8 cellular contexts compared by ENCODE assay signal in the genomic region with DNA sequence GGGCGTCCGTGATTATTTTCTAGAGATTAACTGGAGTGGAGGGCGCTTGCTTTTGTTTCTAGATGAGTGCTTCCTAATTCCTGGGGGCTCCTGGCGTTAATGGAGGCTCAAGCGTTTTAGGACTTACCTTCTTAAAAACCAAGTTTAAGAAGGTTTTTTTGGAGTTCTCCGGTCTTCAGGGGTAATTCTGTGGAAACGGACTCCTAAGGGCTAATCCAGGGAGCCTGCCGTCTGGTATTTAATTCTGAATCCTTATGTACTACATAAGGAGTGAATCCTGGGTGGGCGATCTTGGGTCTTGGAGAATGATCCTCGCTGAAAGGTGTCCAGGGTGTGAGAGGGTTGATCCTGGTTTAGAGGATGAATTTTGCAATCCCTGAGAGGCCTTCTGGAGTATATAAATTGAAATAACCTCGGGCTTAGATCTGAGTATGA. TPM values are rescaled to one million over a fixed set of nuclear protein-coding genes. Genes with fewer than 3 reads are reported as not detected.
A peak's percentile ranks its signal among the peaks of the same experiment; 100 is the strongest.
DNase-seq lines count a peak whose midpoint lies in the region; TF ChIP-seq lines count a peak whose summit lies in the region.

No MANE protein-coding gene starts in this region.

- H3K27ac ChIP-seq in RWPE1 = peak overlapping the region; percentile 96
- peak overlapping the region; percentile 94 to 97 for H3K27ac ChIP-seq in esophagus (ENCODE audit: low read depth in 2 of 2, low read length in 1 of 2)
- H3K27ac ChIP-seq in trophoblast cell (ENCODE audit: low read depth, low read length) = peak overlapping the region; percentile 74

- peak overlapping the region; percentile 85 for H3K14ac ChIP-seq in trophoblast cell (ENCODE audit: low read length)

- peak overlapping the region; percentile 86 for H2BK5ac ChIP-seq in trophoblast cell (ENCODE audit: low read depth, low read length, poor library complexity)

- intact Hi-C loops in Calu3 (cut with micrococcal nuclease; ENCODE audit: unreplicated experiment) = no loop called here

- BruUV-seq in Calu3 (replicated peaks; lab: Mats Ljungman, UMichigan) = TSS peak; percentile 50

- H3K4me2 ChIP-seq in trophoblast cell (ENCODE audit: low read length) = peak overlapping the region; percentile 94

- H3K27ac Mint-ChIP-seq in Calu3 (ENCODE audit: unreplicated experiment) = peak overlapping the region; percentile 92

- H3K9ac ChIP-seq in trophoblast cell (ENCODE audit: low read length) = peak overlapping the region; percentile 98

- H3K9me3 Mint-ChIP-seq in Calu3 (ENCODE audit: low read depth, unreplicated experiment) = no peaks in the 10 kb centered on the region

- TF ChIP-seq CTCF in Calu3 (IDR thresholded peaks at IDR 0.05; ENCODE audit: unreplicated experiment) = no peak
- no peak for TF ChIP-seq CTCF in RWPE1 (conservative IDR thresholded peaks at IDR 0.05; ENCODE audit: low read depth)

- H3K79me1 ChIP-seq in trophoblast cell (ENCODE audit: low read length) = peaks cover 9% of the 10 kb centered on the region

- peaks cover 14 to 36% of the 10 kb centered on the region in 2 donors for H3K36me3 ChIP-seq in esophagus (ENCODE audit: control insufficient read depth in 2 of 2, insufficient read depth in 2 of 2, low read length in 1 of 2)
- peaks cover 35 to 46% of the 10 kb centered on the region in 2 experiments for H3K36me3 ChIP-seq in trophoblast cell (ENCODE audit: control insufficient read depth in 1 of 2, insufficient read depth in 2 of 2, low read length in 2 of 2)

- peak overlapping the region; percentile 92 for H4K8ac ChIP-seq in trophoblast cell (ENCODE audit: low read depth, low read length)

- H2AFZ ChIP-seq in trophoblast cell (ENCODE audit: insufficient read depth, low read length, poor library complexity) = no peak overlapping the region

- H3K27me3 Mint-ChIP-seq in Calu3 (ENCODE audit: unreplicated experiment) = no peaks in the 10 kb centered on the region

- 0% methylated on average over 11 of the region's 11 CpGs for WGBS in esophagus, 2 donors
- no CpG with 5 or more reads among the region's 11 CpGs for WGBS in trophoblast cell (ENCODE audit: extremely low coverage, insufficient coverage, insufficient read length)

- peak overlapping the region; percentile 70 to 97 for H3K4me3 ChIP-seq in esophagus (ENCODE audit: low read depth in 1 of 2, low read length in 2 of 2)
- H3K4me3 ChIP-seq in trophoblast cell (ENCODE audit: low read depth, low read length) = peak overlapping the region; percentile 81

- H3K36me3 Mint-ChIP-seq in Calu3 (ENCODE audit: insufficient read depth, unreplicated experiment) = peaks cover 96% of the 10 kb centered on the region

- no peaks in the 10 kb centered on the region for H3K27me3 ChIP-seq in esophagus (ENCODE audit: control insufficient read depth in 1 of 2, insufficient read depth in 2 of 2, low read length in 2 of 2)
- no peaks in the 10 kb centered on the region for H3K27me3 ChIP-seq in trophoblast cell (ENCODE audit: insufficient read depth, low read length)

- H3K4ac ChIP-seq in trophoblast cell (ENCODE audit: low read depth, low read length) = peak overlapping the region; percentile 94

- H4K91ac ChIP-seq in trophoblast cell (ENCODE audit: low read depth, low read length) = peak overlapping the region; percentile 95

- H2AK5ac ChIP-seq in trophoblast cell (ENCODE audit: low read length) = peak overlapping the region; percentile 63

- H3K9me3 ChIP-seq in esophagus (ENCODE audit: control insufficient read depth in 2 of 2, insufficient read depth in 1 of 2, low read depth in 1 of 2, low read length in 1 of 2) (no peaks in the 10 kb centered on the region), trophoblast cell (ENCODE audit: insufficient read depth, low read depth, low read length) (no peaks in the 10 kb centered on the region)

- DNase-seq in Calu3 = no peak
- no peak for DNase-seq in RWPE1 (ENCODE audit: low spot score)
- no peak for DNase-seq in trophoblast cell
- DNase-seq in iPS-NIHi7 (ENCODE audit: extremely low spot score) = no peak
- DNase-seq in DMS79 (lab: John Stamatoyannopoulos, UW) = no peak
- DNase-seq in kidney tubule cell (ENCODE audit: low spot score) = no peak
- DNase-seq in effector CD8-positive, alpha-beta T cell (lab: John Stamatoyannopoulos, UW) = no peak

- H2BK120ac ChIP-seq in trophoblast cell (ENCODE audit: insufficient read depth, low read length, poor library complexity) = peak overlapping the region; percentile 79

- CTCF ChIA-PET in Calu3 (lab: Charles Lee) = no interaction called here
- CTCF ChIA-PET in RWPE1 (lab: Yijun Ruan, JAX) = no interaction called here

- peak overlapping the region; percentile 88 for H4K12ac ChIP-seq in trophoblast cell (ENCODE audit: low read depth, low read length)

- peaks cover 9% of the 10 kb centered on the region for H3K79me2 ChIP-seq in trophoblast cell (ENCODE audit: control insufficient read depth, insufficient read depth, low read length, poor library complexity)

- no peak overlapping the region for H2BK12ac ChIP-seq in trophoblast cell (ENCODE audit: low read length)

- peaks cover 2 to 19% of the 10 kb centered on the region in 2 donors for H3K4me1 ChIP-seq in esophagus (ENCODE audit: control insufficient read depth in 2 of 2, insufficient read depth in 2 of 2, low read length in 1 of 2)
- H3K4me1 ChIP-seq in trophoblast cell (ENCODE audit: control insufficient read depth in 1 of 2, insufficient read depth in 2 of 2, low read length in 2 of 2) = peaks cover 2 to 8% of the 10 kb centered on the region in 2 experiments

- peak overlapping the region; percentile 59 for H3K18ac ChIP-seq in trophoblast cell (ENCODE audit: low read length)

- peak overlapping the region; percentile 89 for H3K4me3 Mint-ChIP-seq in Calu3 (ENCODE audit: low read depth, unreplicated experiment)

- peaks cover 11% of the 10 kb centered on the region for H3K4me1 Mint-ChIP-seq in Calu3 (ENCODE audit: low read depth, unreplicated experiment)

- POLR2A ChIA-PET in RWPE1 (lab: Yijun Ruan, JAX; ENCODE audit: low non-redundant PET) = interaction anchor here (0.9 kb wide), 1 partner anchor 50 kb away, joined by 7 read pairs; no protein-coding TSS in a partner anchor

- no peak overlapping the region for H3K23ac ChIP-seq in trophoblast cell (ENCODE audit: low read length)

RNA-seq across cellular contexts. Expression of a gene that starts 0.4 kb away (rescaled TPM):
- total RNA-seq in Calu3 (2022) = 1,643 and 1,795 TPM in 2 replicates
- polyA plus RNA-seq in esophagus = 1,000 to 10,000 TPM; 3,079 to 3,912 TPM
- 3,613 and 3,657 TPM in 2 replicates for polyA plus RNA-seq in trophoblast cell (2013)

RNA-seq across cellular contexts. Expression of a gene that starts 9.2 kb away (rescaled TPM):
- 1,844 and 1,993 TPM in 2 replicates for total RNA-seq in Calu3 (2022)
- polyA plus RNA-seq in esophagus = 1,000 to 10,000 TPM; 1,631 to 2,695 TPM
- 4,404 and 4,537 TPM in 2 replicates for polyA plus RNA-seq in trophoblast cell (2013)

RNA-seq across cellular contexts. Expression of a gene that starts 15.9 kb away (rescaled TPM):
- 80.8 and 95.4 TPM in 2 replicates for total RNA-seq in Calu3 (2022)
- polyA plus RNA-seq in esophagus = 10 to 100 TPM; 27.7 to 36.9 TPM
- polyA plus RNA-seq in trophoblast cell (2013) = 35.6 and 38.5 TPM in 2 replicates

RNA-seq across cellular contexts. Expression of a gene that starts 22.6 kb away (rescaled TPM):
- 4.8 and 7.1 TPM in 2 replicates for total RNA-seq in Calu3 (2022)
- 1 to 10 TPM; 7.2 to 9.5 TPM for polyA plus RNA-seq in esophagus
- polyA plus RNA-seq in trophoblast cell (2013) = 0.29 and 0.55 TPM in 2 replicates

RNA-seq across cellular contexts. Expression of a gene that starts 31.2 kb away (rescaled TPM):
- total RNA-seq in Calu3 (2022) = 5.0 and 7.6 TPM in 2 replicates
- 1 to 10 TPM; 4.2 to 7.8 TPM for polyA plus RNA-seq in esophagus
- polyA plus RNA-seq in trophoblast cell (2013) = 8.2 and 9.4 TPM in 2 replicates
